Comparison of ENCODE assay signal across 12 cellular contexts in genomic region chr11:122976734-122977454, GRCh38. TPM values are rescaled to one million over a fixed set of nuclear protein-coding genes. Genes with fewer than 3 reads are reported as not detected.
DNase-seq lines count a peak whose midpoint lies in the region; ATAC-seq and TF ChIP-seq lines count a peak whose summit lies in the region.
"Had no signal": no experiment of that assay in that cellular context is flagged by ENCODE, and none has a peak within 500 bp of the region (broad histone marks: within the 10 kb centered on the region; RNA-seq: fewer than 3 reads in every experiment).

No MANE protein-coding gene starts in this region.

- H3K4me2 ChIP-seq in GM23338, result peak overlapping the region; percentile 97

- H3K9ac ChIP-seq in adipocyte (ENCODE audit: low read length), result no peak overlapping the region

- no peak for TF ChIP-seq POLR2A in gastrocnemius medialis (IDR thresholded peaks at IDR 0.05)

- H3K4me1 ChIP-seq in CD4-positive, alpha-beta memory T cell (ENCODE audit: insufficient read depth, low read length), result peaks cover 10% of the 10 kb centered on the region
- H3K4me1 ChIP-seq in GM23338 (ENCODE audit: insufficient read depth) (peaks cover 24% of the 10 kb centered on the region), adipocyte (ENCODE audit: control insufficient read depth, insufficient read depth, low read length) (peaks cover 11% of the 10 kb centered on the region), gastrocnemius medialis (peaks cover 10% of the 10 kb centered on the region in 2 donors)
- H3K4me1 ChIP-seq in naive thymus-derived CD4-positive, alpha-beta T cell (ENCODE audit: control insufficient read depth in 2 of 2, insufficient read depth in 2 of 2, low read length in 2 of 2), result peaks cover 0 to 8% of the 10 kb centered on the region in 2 donors

- H3K4me3 Mint-ChIP-seq in CD4-positive, alpha-beta memory T cell, result peak overlapping the region in 5 of 8 donors; percentile 24 to 74 (median 62)
- peak overlapping the region; percentile 80 for H3K4me3 Mint-ChIP-seq in GM23338
- H3K4me3 Mint-ChIP-seq in naive thymus-derived CD4-positive, alpha-beta T cell, result peak overlapping the region; percentile 31 to 80 (median 50)

- H3K9me2 ChIP-seq in GM23338 (ENCODE audit: insufficient read depth), result no peaks in the 10 kb centered on the region

- POLR2A ChIA-PET in CD4-positive, alpha-beta memory T cell (lab: Charles Lee; ENCODE audit: partially characterized antibody), result no interaction called here
- POLR2A ChIA-PET in naive thymus-derived CD4-positive, alpha-beta T cell (lab: Charles Lee), result no interaction called here

- H3K27ac ChIP-seq in CD4-positive, alpha-beta memory T cell (ENCODE audit: low read depth, low read length), result no peak overlapping the region
- no peak overlapping the region for H3K27ac ChIP-seq in GM23338 (ENCODE audit: low read depth)
- no peak overlapping the region for H3K27ac ChIP-seq in naive thymus-derived CD4-positive, alpha-beta T cell (ENCODE audit: low read depth, low read length)
- H3K27ac ChIP-seq in gastrocnemius medialis, result no peak overlapping the region
- H3K27ac ChIP-seq: vagina had no signal

- peak overlapping the region; percentile 100 for H2AFZ ChIP-seq in GM23338

- no peaks in the 10 kb centered on the region; the same call in 1 of the 2 replicates for H4K20me1 ChIP-seq in GM23338 (replicated peaks; ENCODE audit: insufficient read depth)

- peaks cover 70 to 73% of the 10 kb centered on the region in 2 donors for H3K27me3 Mint-ChIP-seq in CD4-positive, alpha-beta memory T cell
- peaks cover 85% of the 10 kb centered on the region for H3K27me3 Mint-ChIP-seq in GM23338 (ENCODE audit: insufficient read depth, low read depth, poor library complexity)
- H3K27me3 Mint-ChIP-seq in naive thymus-derived CD4-positive, alpha-beta T cell, result peaks cover 82 to 96% (median 87%) of the 10 kb centered on the region in 5 donors

- H3K4me3 ChIP-seq in CD4-positive, alpha-beta memory T cell (ENCODE audit: low read length in 2 of 2), result no peak overlapping the region
- H3K4me3 ChIP-seq in GM23338 (peak overlapping the region; percentile 84), adipocyte (ENCODE audit: low read length) (peak overlapping the region; percentile 31), gastrocnemius medialis (peak overlapping the region in 1 of 4 donors; percentile 13)
- H3K4me3 ChIP-seq in naive thymus-derived CD4-positive, alpha-beta T cell (ENCODE audit: low read length), result no peak overlapping the region

- intact Hi-C loops in CD4-positive, alpha-beta memory T cell (cut with micrococcal nuclease), result no loop called here
- intact Hi-C loops in naive thymus-derived CD4-positive, alpha-beta T cell (cut with micrococcal nuclease), result no loop called here
- intact Hi-C loops in gastrocnemius medialis (cut with DNase I; ENCODE audit: low total_unique reads) (no loop called here), left colon (cut with DNase I, micrococcal nuclease) (no loop called here)

- in situ Hi-C loops in gastrocnemius medialis (cut with MboI; ENCODE audit: low sequenced_read_pairs in 4 of 4), result no loop called here

- H3K9me3 Mint-ChIP-seq in CD4-positive, alpha-beta memory T cell, result peaks cover 0 to 17% (median 5%) of the 10 kb centered on the region in 8 donors
- peaks cover 14% of the 10 kb centered on the region for H3K9me3 Mint-ChIP-seq in GM23338
- H3K9me3 Mint-ChIP-seq in naive thymus-derived CD4-positive, alpha-beta T cell, result peaks cover 0 to 12% (median 4%) of the 10 kb centered on the region in 11 donors

- H3F3A ChIP-seq in GM23338 (replicated peaks; ENCODE audit: low read depth), result peaks cover 8% of the 10 kb centered on the region; the same call in 1 of the 2 replicates

- peak overlapping the region in 1 of 7 donors; percentile 31 for H3K27ac Mint-ChIP-seq in CD4-positive, alpha-beta memory T cell
- no peak overlapping the region for H3K27ac Mint-ChIP-seq in GM23338
- H3K27ac Mint-ChIP-seq in naive thymus-derived CD4-positive, alpha-beta T cell, result peak overlapping the region in 1 of 9 donors; percentile 80

- peaks cover 0 to 4% of the 10 kb centered on the region in 2 donors for H3K36me3 Mint-ChIP-seq in CD4-positive, alpha-beta memory T cell
- peaks cover 3% of the 10 kb centered on the region; the same call in 1 of the 3 replicates for H3K36me3 Mint-ChIP-seq in GM23338 (ENCODE audit: low read depth)
- peaks cover 0 to 6% (median 4%) of the 10 kb centered on the region in 5 donors for H3K36me3 Mint-ChIP-seq in naive thymus-derived CD4-positive, alpha-beta T cell

- peaks cover 17 to 44% (median 28%) of the 10 kb centered on the region in 4 donors for H3K4me1 Mint-ChIP-seq in CD4-positive, alpha-beta memory T cell
- peaks cover 35% of the 10 kb centered on the region for H3K4me1 Mint-ChIP-seq in GM23338
- H3K4me1 Mint-ChIP-seq in naive thymus-derived CD4-positive, alpha-beta T cell, result peaks cover 17 to 40% (median 25%) of the 10 kb centered on the region in 7 donors

- TF ChIP-seq CTCF in GM23338 (conservative IDR thresholded peaks at IDR 0.05; ENCODE audit: low read depth in 2 of 2), result no peak
- TF ChIP-seq CTCF in gastrocnemius medialis (IDR thresholded peaks at IDR 0.05 in 4 of 5, conservative IDR thresholded peaks at IDR 0.05 in 1 of 5), result no peak

- no peak for DNase-seq in CD4-positive, alpha-beta memory T cell
- DNase-seq in GM23338 (ENCODE audit: low spot score) (peak; percentile 80), adipocyte (ENCODE audit: low read depth) (no peak), NCI-H69 (lab: John Stamatoyannopoulos, UW) (no peak), gastrocnemius medialis (no peak), left colon (no peak), HCEC 1CT (no peak)
- DNase-seq in naive thymus-derived CD4-positive, alpha-beta T cell, result no peak
- DNase-seq: aorta; DND-41; stimulated activated CD4-positive, alpha-beta T cell treated with anti-CD3 and anti-CD28 coated beads, Interleukin-4, amount 100 ng/mL, for 24 hours had no signal

- CTCF ChIA-PET in CD4-positive, alpha-beta memory T cell (lab: Charles Lee; ENCODE audit: partially characterized antibody), result no interaction called here
- CTCF ChIA-PET in naive thymus-derived CD4-positive, alpha-beta T cell (lab: Charles Lee), result no interaction called here

- ATAC-seq in GM23338 (peak; percentile 38), gastrocnemius medialis (no peak), left colon (no peak)
- no peak for ATAC-seq in naive thymus-derived CD4-positive, alpha-beta T cell

- no peaks in the 10 kb centered on the region for H3K9me3 ChIP-seq in CD4-positive, alpha-beta memory T cell (ENCODE audit: control insufficient read depth in 1 of 2, low read length in 2 of 2)
- H3K9me3 ChIP-seq in adipocyte (ENCODE audit: control insufficient read depth, low read length), result peaks cover 3% of the 10 kb centered on the region
- no peaks in the 10 kb centered on the region for H3K9me3 ChIP-seq in naive thymus-derived CD4-positive, alpha-beta T cell (ENCODE audit: control insufficient read depth in 2 of 3, low read length in 3 of 3)
- no peaks in the 10 kb centered on the region for H3K9me3 ChIP-seq in gastrocnemius medialis
- H3K9me3 ChIP-seq: vagina had no signal

- H3K79me2 ChIP-seq in GM23338 (replicated peaks; ENCODE audit: insufficient read depth), result no peaks in the 10 kb centered on the region

- H3K36me3 ChIP-seq in CD4-positive, alpha-beta memory T cell (ENCODE audit: insufficient read depth, low read length), result no peaks in the 10 kb centered on the region
- H3K36me3 ChIP-seq in GM23338 (ENCODE audit: insufficient read depth) (no peaks in the 10 kb centered on the region), adipocyte (ENCODE audit: control insufficient read depth, insufficient read depth, low read length, severe bottlenecking) (no peaks in the 10 kb centered on the region), gastrocnemius medialis (no peaks in the 10 kb centered on the region)
- H3K36me3 ChIP-seq in naive thymus-derived CD4-positive, alpha-beta T cell (ENCODE audit: control insufficient read depth in 2 of 3, insufficient read depth in 3 of 3, low read length in 3 of 3), result no peaks in the 10 kb centered on the region
- H3K36me3 ChIP-seq: vagina had no signal

- H3K27me3 ChIP-seq in CD4-positive, alpha-beta memory T cell (ENCODE audit: insufficient read depth, low read length), result peaks cover 49% of the 10 kb centered on the region
- H3K27me3 ChIP-seq in GM23338 (ENCODE audit: insufficient read depth), result peaks cover 99% of the 10 kb centered on the region
- peaks cover 90% of the 10 kb centered on the region for H3K27me3 ChIP-seq in adipocyte (replicated peaks; ENCODE audit: control insufficient read depth, insufficient read depth, low read length)
- H3K27me3 ChIP-seq in naive thymus-derived CD4-positive, alpha-beta T cell (ENCODE audit: control insufficient read depth in 2 of 2, insufficient read depth in 2 of 2, low read length in 2 of 2), result peaks cover 25 to 26% of the 10 kb centered on the region in 2 donors
- peaks cover 72 to 94% (median 87%) of the 10 kb centered on the region in 3 donors for H3K27me3 ChIP-seq in gastrocnemius medialis

TF ChIP-seq in GM23338, 12 proteins besides CTCF, POLR2A, EP300 and RAD21:
- no peak for TF ChIP-seq ZNF331 (CRISPR knock-in tag; IDR thresholded peaks at IDR 0.05; ENCODE audit: low read depth)
- no peak for TF ChIP-seq ZNF114 (CRISPR knock-in tag; IDR thresholded peaks at IDR 0.05)
- peak; percentile 29; the same call in 1 of the 2 replicates for TF ChIP-seq CREB1 (CRISPR knock-in tag; IDR thresholded peaks at IDR 0.05; ENCODE audit: low read depth)
- TF ChIP-seq POLR2AphosphoS5 (IDR thresholded peaks at IDR 0.05; ENCODE audit: low read depth), result no peak
- TF ChIP-seq EZH2 (IDR thresholded peaks at IDR 0.05; ENCODE audit: low read depth, unreplicated experiment), result peak; percentile 94

RNA-seq across cellular contexts. Expression of gene BSX, which starts 4.7 kb away (rescaled TPM):
- not detected for total RNA-seq in CD4-positive, alpha-beta memory T cell
- not detected for polyA plus RNA-seq in CD4-positive, alpha-beta memory T cell
- not detected in 2 replicates for total RNA-seq in GM23338 (2014; rRNA removed; shearing (Covaris generic))
- polyA plus RNA-seq in GM23338 (2016; fragmentation: Nextera tagmentation; extraction: Ambion mirVana), result not detected in 2 replicates
- total RNA-seq in naive thymus-derived CD4-positive, alpha-beta T cell, result not detected
- not detected for polyA plus RNA-seq in naive thymus-derived CD4-positive, alpha-beta T cell
- total RNA-seq in gastrocnemius medialis (not detected), left colon (not detected)
- total RNA-seq: aorta, vagina had no signal
- polyA plus RNA-seq: aorta had no signal

Comparison
In these comparisons a context has a peak if more than half of its experiments do, and no peak if none do; other contexts are left out.
1. H3K4me3 ChIP-seq: peak in GM23338 (single experiment) and adipocyte (single experiment); none in CD4-positive, alpha-beta memory T cell (0 of 2) and naive thymus-derived CD4-positive, alpha-beta T cell (single experiment).
2. Peak in every context shown above with its lines, with median percentiles within 50 percentile points of each other: H3K4me3 Mint-ChIP-seq.